8 cellular contexts compared by ENCODE assay signal in genomic region chr11:33742249-33742851, GRCh38. TPM values are rescaled to one million over a fixed set of nuclear protein-coding genes. Genes with fewer than 3 reads are reported as not detected.
DNase-seq lines count a peak whose midpoint lies in the region; ATAC-seq and TF ChIP-seq lines count a peak whose summit lies in the region.

No MANE protein-coding gene starts in this region.

- no peak for TF ChIP-seq POLR2A in testis (IDR thresholded peaks at IDR 0.05)

- H3K36me3 ChIP-seq in RWPE2 (ENCODE audit: low read depth) = peaks cover 15% of the 10 kb centered on the region
- H3K36me3 ChIP-seq in testis (ENCODE audit: low read depth, missing control alignments) = no peaks in the 10 kb centered on the region

- H3K4me1 ChIP-seq in RWPE2 (ENCODE audit: insufficient read depth, poor library complexity, severe bottlenecking) (peaks cover 4% of the 10 kb centered on the region), testis (peaks cover 3% of the 10 kb centered on the region)

- intact Hi-C loops in testis (cut with DNase I; ENCODE audit: low total_unique reads) = no loop called here

- H3K4me3 ChIP-seq in AG04449 (ENCODE audit: low read depth, low read length) (no peak overlapping the region), RWPE2 (ENCODE audit: severe bottlenecking) (no peak overlapping the region), testis (no peak overlapping the region)

- TF ChIP-seq CTCF in AG04449 (IDR thresholded peaks at IDR 0.05; ENCODE audit: insufficient read depth, low read length, missing control alignments) (peak; percentile 14), RWPE2 (IDR thresholded peaks at IDR 0.05; ENCODE audit: poor library complexity, severe bottlenecking) (peak; percentile 78), glutamatergic neuron (IDR thresholded peaks at IDR 0.05; ENCODE audit: partially characterized antibody, unreplicated experiment) (peak; percentile 39), testis (IDR thresholded peaks at IDR 0.05) (peak in 2 of 3 experiments; percentile 17 to 46)

- CTCF ChIA-PET in AG04449 (lab: Yijun Ruan, JAX) = interaction anchor here (0.6 to 6.0 kb wide), 48 partner anchors 8 to 577 kb away, joined by 3 to 110 read pairs (median 4); partner anchors contain the start of genes C11orf91 and FBXO3

- H3K4me3 Mint-ChIP-seq in glutamatergic neuron (ENCODE audit: unreplicated experiment) = no peak overlapping the region

- H3K27ac Mint-ChIP-seq in glutamatergic neuron (ENCODE audit: unreplicated experiment) = no peak overlapping the region

- ATAC-seq in GM18909 (IDR thresholded peaks at IDR 0.05; ENCODE audit: poor library complexity, unreplicated experiment) (peak; percentile 51), RWPE2 (ENCODE audit: low read depth) (peak; percentile 69), HG03135 (IDR thresholded peaks at IDR 0.05; ENCODE audit: unreplicated experiment) (no peak)

- POLR2A ChIA-PET in AG04449 (lab: Yijun Ruan, JAX) = interaction anchor here (0.6 to 1.6 kb wide), 4 partner anchors 33 to 52 kb away, joined by 3 to 4 read pairs (median 3); partner anchors contain the start of gene C11orf91

- no peak for DNase-seq in AG04449 (ENCODE audit: low read depth, low spot score)
- no peak for DNase-seq in RWPE2 (ENCODE audit: low spot score)
- DNase-seq in glutamatergic neuron = no peak
- no peak for DNase-seq in testis
- DNase-seq in effector CD4-positive, alpha-beta T cell = no peak
- no peak for DNase-seq in T1000 (lab: John Stamatoyannopoulos, UW)

- H3K4me1 Mint-ChIP-seq in glutamatergic neuron (ENCODE audit: low read depth, unreplicated experiment) = no peaks in the 10 kb centered on the region

- 74 to 81% methylated on average over 3 of the region's 3 CpGs for whole genome bisulfite sequencing in testis, 2 donors

- no peaks in the 10 kb centered on the region for H3K27me3 ChIP-seq in RWPE2 (ENCODE audit: insufficient read depth, poor library complexity, severe bottlenecking)
- H3K27me3 ChIP-seq in testis = no peaks in the 10 kb centered on the region

- H3K9me3 Mint-ChIP-seq in glutamatergic neuron (ENCODE audit: unreplicated experiment) = no peaks in the 10 kb centered on the region

- H3K9me3 ChIP-seq in RWPE2 (ENCODE audit: severe bottlenecking) (no peaks in the 10 kb centered on the region), testis (no peaks in the 10 kb centered on the region)

- H3K27ac ChIP-seq in RWPE2 (ENCODE audit: poor library complexity, severe bottlenecking) (peak overlapping the region; percentile 20), testis (no peak overlapping the region)

- no peaks in the 10 kb centered on the region for H3K27me3 Mint-ChIP-seq in glutamatergic neuron (ENCODE audit: unreplicated experiment)

- H3K36me3 Mint-ChIP-seq in glutamatergic neuron (ENCODE audit: unreplicated experiment) = no peaks in the 10 kb centered on the region

RNA-seq across cellular contexts. Expression of gene CD59, which starts 6.1 kb away (rescaled TPM):
- 105 TPM for total RNA-seq in glutamatergic neuron (ENCODE audit: unreplicated experiment)
- 100 to 1,000 TPM; 157 to 230 TPM for total RNA-seq in testis
- polyA plus RNA-seq in testis (ENCODE audit: insufficient read depth, low read depth, low replicate concordance) = 343 TPM

RNA-seq across cellular contexts. Expression of gene FBXO3, which starts 32.0 kb away (rescaled TPM):
- total RNA-seq in glutamatergic neuron (ENCODE audit: unreplicated experiment) (30.5 TPM), testis (10 to 100 TPM; 27.2 to 39.3 TPM)
- 44.8 TPM for polyA plus RNA-seq in testis (ENCODE audit: insufficient read depth, low read depth, low replicate concordance)

RNA-seq across cellular contexts. Expression of gene C11orf91, which starts 41.7 kb away (rescaled TPM):
- total RNA-seq in glutamatergic neuron (ENCODE audit: unreplicated experiment) = not detected
- total RNA-seq in testis = under 1 TPM in 1 of 2 donors, not detected in 1; 0.81 TPM
- 12.8 TPM for polyA plus RNA-seq in testis (ENCODE audit: insufficient read depth, low read depth, low replicate concordance)

Comparison
In these comparisons a context has a peak if more than half of its experiments do, and no peak if none do; other contexts are left out.
1. CTCF ChIP-seq: peak in every context shown above with its lines; median percentile 78 in RWPE2; 39 in glutamatergic neuron; 32 in testis; 14 in AG04449.